ENCODE assay signal across 30 cellular contexts in the genomic region with DNA sequence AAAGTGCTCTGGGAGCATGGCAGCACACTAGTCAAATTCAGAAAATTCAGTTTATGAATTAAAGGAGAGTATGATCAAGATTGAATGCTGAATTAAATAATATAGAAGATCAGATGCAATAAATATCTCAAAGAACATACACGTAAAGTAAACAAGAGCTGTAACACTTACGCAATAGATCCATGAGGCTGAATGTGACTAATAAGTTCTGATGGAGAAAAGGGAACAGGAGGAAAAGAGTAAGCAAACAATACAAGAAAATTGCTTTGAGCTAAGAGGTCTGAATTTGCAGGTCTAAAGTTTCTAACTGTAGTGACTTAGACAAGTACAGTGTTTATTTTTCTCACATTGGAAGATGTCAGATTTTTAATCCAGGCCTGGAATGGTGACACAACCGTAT.
DNase-seq lines count a peak whose midpoint lies in the region; TF ChIP-seq lines count a peak whose summit lies in the region.
"Had no signal": no experiment of that assay in that cellular context is flagged by ENCODE, and none has a peak within 500 bp of the region (broad histone marks: within the 10 kb centered on the region; RNA-seq: fewer than 3 reads in every experiment).

No MANE protein-coding gene starts in this region.

- H3K9me3 Mint-ChIP-seq in endodermal cell, result peaks cover 4% of the 10 kb centered on the region

- peaks cover 4% of the 10 kb centered on the region for H3K9me3 ChIP-seq in endodermal cell (ENCODE audit: control insufficient read depth, low read length)
- H3K9me3 ChIP-seq: psoas muscle, SJSA1, tibial nerve had no signal

- DNase-seq in EL (peak; percentile 9), HT1080 (ENCODE audit: low read depth) (peak; percentile 33), amniotic epithelial cell (ENCODE audit: low read depth) (peak; percentile 85), fibroblast of mammary gland (ENCODE audit: low read depth) (peak; percentile 75), endodermal cell (no peak), GM10266 (ENCODE audit: extremely low spot score) (no peak), DMS 273 treated with DMSO at 0.1 percent for 48 hours (lab: John Stamatoyannopoulos, UW) (no peak)
- DNase-seq in activated CD4-positive, alpha-beta T cell treated with anti-CD3 and anti-CD28 coated beads, Interleukin-2, amount 50 U/mL, for 1 hour, result no peak
- DNase-seq: activated CD4-positive, alpha-beta T cell treated with anti-CD3 and anti-CD28 coated beads for 4 hours; activated T-cell treated with anti-CD3 and anti-CD28 coated beads for 4 hours; aorta; caudate nucleus; CD8-positive, alpha-beta memory T cell; cortex of kidney; effector memory CD4-positive, alpha-beta T cell; H7; heart right ventricle; naive thymus-derived CD8-positive, alpha-beta T cell; NCI-H1417 treated with DMSO at 0.1 percent for 48 hours; NCI-H2081 treated with DMSO at 0.1 percent for 48 hours; NCI-H82; occipital lobe; psoas muscle; stimulated activated CD4-positive, alpha-beta T cell treated with anti-CD3 and anti-CD28 coated beads, Interleukin-15, amount 100 ng/mL, for 24 hours; stimulated activated CD4-positive, alpha-beta T cell treated with anti-CD3 and anti-CD28 coated beads, Interleukin-4, amount 100 ng/mL, for 4 hours; T-helper 9 cell; WERI-Rb-1 had no signal

- no peaks in the 10 kb centered on the region for H3K36me3 Mint-ChIP-seq in endodermal cell (ENCODE audit: low read depth)
- H3K36me3 Mint-ChIP-seq: activated naive CD8-positive, alpha-beta T cell; CD8-positive, alpha-beta memory T cell; naive thymus-derived CD8-positive, alpha-beta T cell had no signal

- no peaks in the 10 kb centered on the region for H3K27me3 Mint-ChIP-seq in endodermal cell (ENCODE audit: insufficient read depth)
- H3K27me3 Mint-ChIP-seq: activated naive CD8-positive, alpha-beta T cell; CD8-positive, alpha-beta memory T cell; naive thymus-derived CD8-positive, alpha-beta T cell had no signal

- no peak overlapping the region for H3K4me3 Mint-ChIP-seq in endodermal cell
- H3K4me3 Mint-ChIP-seq: activated naive CD8-positive, alpha-beta T cell; CD8-positive, alpha-beta memory T cell; naive thymus-derived CD8-positive, alpha-beta T cell had no signal

- no peaks in the 10 kb centered on the region for H3K36me3 ChIP-seq in endodermal cell (ENCODE audit: control insufficient read depth, insufficient read depth, low read length)
- H3K36me3 ChIP-seq: heart right ventricle, SJSA1, tibial nerve, WERI-Rb-1 had no signal

- TF ChIP-seq CTCF in fibroblast of mammary gland (conservative IDR thresholded peaks at IDR 0.05; ENCODE audit: control insufficient read depth, insufficient read depth, low read depth, low read length), result no peak
- TF ChIP-seq CTCF in endodermal cell (conservative IDR thresholded peaks at IDR 0.05), result no peak
- no peak for TF ChIP-seq CTCF in GM10266 (IDR thresholded peaks at IDR 0.05; ENCODE audit: control insufficient read depth, insufficient read depth, low read depth, missing control alignments)

- no peak overlapping the region for H3K27ac Mint-ChIP-seq in endodermal cell
- H3K27ac Mint-ChIP-seq: activated naive CD8-positive, alpha-beta T cell; CD8-positive, alpha-beta memory T cell; naive thymus-derived CD8-positive, alpha-beta T cell had no signal

- no peaks in the 10 kb centered on the region for H3K4me1 ChIP-seq in endodermal cell (ENCODE audit: control insufficient read depth, insufficient read depth, low read length)
- H3K4me1 ChIP-seq: heart right ventricle, psoas muscle, SJSA1, tibial nerve had no signal

- 94% methylated on average over 2 to 3 of the region's 3 CpGs for WGBS in endodermal cell (ENCODE audit: insufficient coverage in 1 of 2, insufficient read length in 1 of 2), 2 experiments

- no peaks in the 10 kb centered on the region for H3K27me3 ChIP-seq in endodermal cell (ENCODE audit: control insufficient read depth, insufficient read depth, low read length, poor library complexity, severe bottlenecking)
- H3K27me3 ChIP-seq: heart right ventricle, SJSA1, tibial nerve had no signal

- H3K4me1 Mint-ChIP-seq in endodermal cell, result no peaks in the 10 kb centered on the region
- H3K4me1 Mint-ChIP-seq: CD8-positive, alpha-beta memory T cell; naive thymus-derived CD8-positive, alpha-beta T cell had no signal

- H3K4me3 ChIP-seq in fibroblast of mammary gland (ENCODE audit: control insufficient read depth, low read depth, low read length) (no peak overlapping the region), endodermal cell (ENCODE audit: low read length) (no peak overlapping the region)
- H3K4me3 ChIP-seq: heart right ventricle, psoas muscle, SJSA1, tibial nerve had no signal

- H3K27ac ChIP-seq in endodermal cell (ENCODE audit: low read depth, low read length), result no peak overlapping the region
- H3K27ac ChIP-seq: heart right ventricle, psoas muscle, SJSA1, tibial nerve, WERI-Rb-1 had no signal

- H3K9ac ChIP-seq in endodermal cell (ENCODE audit: extremely low read depth, low read length, poor library complexity, severe bottlenecking), result no peak overlapping the region

Comparison
In these comparisons a context has a peak if more than half of its experiments do, and no peak if none do; other contexts are left out.
1. DNase-seq: peak in EL (single experiment), HT1080 (single experiment), amniotic epithelial cell (single experiment) and fibroblast of mammary gland (single experiment); none in endodermal cell (single experiment), activated CD4-positive, alpha-beta T cell treated with anti-CD3 and anti-CD28 coated beads, Interleukin-2, amount 50 U/mL, for 1 hour (single experiment), GM10266 (single experiment) and DMS 273 treated with DMSO at 0.1 percent for 48 hours (single experiment).